In genomic region chr2:55617160-55618024, GRCh38 we compare ENCODE assay signal across 1 cellular context.
TF ChIP-seq lines count a peak whose summit lies in the region.

Gene PPP4R3B, minus strand, starts transcription at chr2:55617622. Its CDS starts 337 bp downstream, at chr2:55617285.

TF ChIP-seq in GM12878, 131 proteins besides CTCF, POLR2A, EP300 and RAD21 (continued from another document and continues in another):
- TF ChIP-seq REST (IDR thresholded peaks at IDR 0.05; ENCODE audit: low read depth, low read length) (peak; percentile 10; the same call in 1 of the 2 replicates), JUND (IDR thresholded peaks at IDR 0.05; ENCODE audit: low read depth, low read length) (0 out of 2 replicates have a peak, but pooled peaks have one; percentile 17), MTA3 (IDR thresholded peaks at IDR 0.05; ENCODE audit: borderline replicate concordance, low read length) (no peak), YY1 (IDR thresholded peaks at IDR 0.05; ENCODE audit: low read depth, low read length) (peak; percentile 96), BCL11A (IDR thresholded peaks at IDR 0.05; ENCODE audit: low read depth, low read length) (no peak), TAF1 (IDR thresholded peaks at IDR 0.05; ENCODE audit: borderline replicate concordance, low read depth, low read length) (peak; percentile 87), ATF3 (IDR thresholded peaks at IDR 0.05; ENCODE audit: borderline replicate concordance, extremely low read depth, low read depth, low read length) (no peak), CBFB (IDR thresholded peaks at IDR 0.05; ENCODE audit: low read depth) (peak; percentile 100), MXI1 (IDR thresholded peaks at IDR 0.05; ENCODE audit: low read depth, low read length) (peak; percentile 93), E2F4 (IDR thresholded peaks at IDR 0.05; ENCODE audit: low read depth, low read length) (peak; percentile 55; the same call in 1 of the 2 replicates), IKZF2 (IDR thresholded peaks at IDR 0.05) (peak; percentile 41 to 78; a peak in 2 of 4 replicates), EGR1 (IDR thresholded peaks at IDR 0.05; ENCODE audit: borderline replicate concordance in 1 of 2, low read depth in 2 of 2, low read length in 2 of 2) (peak in 1 of 2 experiments; percentile 24; a peak in 1 of 3 replicates), RUNX3 (IDR thresholded peaks at IDR 0.05; ENCODE audit: low read length) (no peak), WRNIP1 (IDR thresholded peaks at IDR 0.05; ENCODE audit: borderline replicate concordance, low read depth, low read length) (no peak), MLLT1 (IDR thresholded peaks at IDR 0.05) (peak; percentile 73), ASH2L (IDR thresholded peaks at IDR 0.05; ENCODE audit: borderline replicate concordance, low read depth) (no peak), SREBF1 (IDR thresholded peaks at IDR 0.05; ENCODE audit: low read length) (0 out of 2 replicates have a peak, but pooled peaks have one; percentile 30), PML (IDR thresholded peaks at IDR 0.05; ENCODE audit: low read length) (0 out of 2 replicates have a peak, but pooled peaks have one; percentile 82), ETV6 (conservative IDR thresholded peaks at IDR 0.05 in 1 of 2, IDR thresholded peaks at IDR 0.05 in 1 of 2; ENCODE audit: borderline replicate concordance in 1 of 2, low read depth in 1 of 2) (0 out of 4 replicates have a peak, but pooled peaks of 1 of the 2 experiments have one; percentile 39), SKIL (IDR thresholded peaks at IDR 0.05; ENCODE audit: low read depth, poor library complexity, severe bottlenecking) (no peak), STAT3 (IDR thresholded peaks at IDR 0.05; ENCODE audit: low read depth, low read length) (no peak), CHD1 (IDR thresholded peaks at IDR 0.05; ENCODE audit: low read depth, low read length) (0 out of 2 replicates have a peak, but pooled peaks have one; percentile 43), ZBED1 (IDR thresholded peaks at IDR 0.05; ENCODE audit: borderline replicate concordance) (peak; percentile 72; the same call in 1 of the 2 replicates), HSF1 (IDR thresholded peaks at IDR 0.05; ENCODE audit: low read depth, low read length) (0 out of 2 replicates have a peak, but pooled peaks have one; percentile 18), SMAD1 (IDR thresholded peaks at IDR 0.05; ENCODE audit: low read depth, partially characterized antibody) (peak; percentile 3), POLR2AphosphoS5 (IDR thresholded peaks at IDR 0.05; ENCODE audit: low read length) (peak; percentile 98), MTA2 (IDR thresholded peaks at IDR 0.05; ENCODE audit: low read depth) (no peak), ZNF687 (IDR thresholded peaks at IDR 0.05) (peak; percentile 63; the same call in 1 of the 2 replicates), RB1 (IDR thresholded peaks at IDR 0.05; ENCODE audit: borderline replicate concordance) (peak; percentile 72; the same call in 1 of the 2 replicates), ZBTB40 (IDR thresholded peaks at IDR 0.05; ENCODE audit: borderline replicate concordance) (peak; percentile 88), IRF5 (IDR thresholded peaks at IDR 0.05; ENCODE audit: borderline replicate concordance) (peak; percentile 95), CREM (IDR thresholded peaks at IDR 0.05; ENCODE audit: low read depth) (peak; percentile 92), FOS (IDR thresholded peaks at IDR 0.05; ENCODE audit: borderline replicate concordance, extremely low read depth, insufficient read length) (no peak), MAX (IDR thresholded peaks at IDR 0.05; ENCODE audit: low read depth, low read length) (peak; percentile 81), MEF2A (IDR thresholded peaks at IDR 0.05; ENCODE audit: insufficient read depth, low read depth, low read length) (peak; percentile 57; the same call in 1 of the 2 replicates), LARP7 (IDR thresholded peaks at IDR 0.05) (peak; percentile 49; the same call in 1 of the 2 replicates), RELA (IDR thresholded peaks at IDR 0.05; ENCODE audit: borderline replicate concordance, partially characterized antibody) (peak; percentile 78)
